20 cellular contexts compared by ENCODE assay signal in genomic region chr5:148884339-148885020, GRCh38.
"Had no signal": no experiment of that assay in that cellular context is flagged by ENCODE, and none has a peak within 500 bp of the region (broad histone marks: within the 10 kb centered on the region; RNA-seq: fewer than 3 reads in every experiment).

No MANE protein-coding gene starts in this region.

- H3K36me3 ChIP-seq: adrenal gland, esophagus squamous epithelium, lower lobe of right lung, spleen, tibial artery had no signal

- H3K9me3 ChIP-seq: adrenal gland, esophagus squamous epithelium, lower lobe of right lung, tibial artery had no signal

- H3K27ac ChIP-seq: adrenal gland, esophagus squamous epithelium, foreskin keratinocyte, lower lobe of right lung, spleen, tibial artery had no signal

- FAIRE-seq: bronchial epithelial cell, endothelial cell of umbilical vein had no signal

- H3K4me1 Mint-ChIP-seq: nephron had no signal

- H3K9me3 Mint-ChIP-seq: nephron had no signal

- H3K27ac Mint-ChIP-seq: activated naive CD4-positive, alpha-beta T cell treated with anti-CD3 and anti-CD28 coated beads, Interleukin-2, amount 50 U/mL, for 72 hours; nephron had no signal

- H3K4me3 ChIP-seq: adrenal gland, esophagus squamous epithelium, lower lobe of right lung, spleen, tibial artery had no signal

- ATAC-seq: activated naive CD4-positive, alpha-beta T cell treated with anti-CD3 and anti-CD28 coated beads, Interleukin-2, amount 50 U/mL, for 72 hours; foreskin keratinocyte; left colon; lower lobe of right lung had no signal

- H3K27me3 ChIP-seq: adrenal gland, esophagus squamous epithelium, foreskin keratinocyte, spleen, tibial artery had no signal

- H3K4me1 ChIP-seq: adrenal gland, esophagus squamous epithelium, foreskin keratinocyte, lower lobe of right lung, tibial artery had no signal

- H3K4me3 Mint-ChIP-seq: nephron had no signal

- H3K36me3 Mint-ChIP-seq: activated naive CD4-positive, alpha-beta T cell treated with anti-CD3 and anti-CD28 coated beads, Interleukin-2, amount 50 U/mL, for 72 hours had no signal

- DNase-seq: activated CD4-positive, CD25-positive, alpha-beta regulatory T cell treated with anti-CD3 and anti-CD28 coated beads, Interleukin-2, amount 50 U/mL, for 72 hours; activated gamma-delta T cell treated with Interleukin-2 at 50 U/mL for 16 hours; adrenal gland; dermis blood vessel endothelial cell; effector memory CD4-positive, alpha-beta T cell; esophagus squamous epithelium; foreskin keratinocyte; hypothalamus; islet precursor cell; left colon; lower lobe of right lung; nucleus accumbens; spleen; stimulated activated CD8-positive, alpha-beta memory T cell treated with anti-CD3 and anti-CD28 coated beads, Interleukin-4, amount 100 ng/mL, for 48 hours; stimulated activated naive CD4-positive, alpha-beta T cell treated with Interleukin-2 at 50 U/mL for 16 hours; tibial artery had no signal
